8 cellular contexts compared by ENCODE assay signal in genomic region chr14:30874999-30875787, GRCh38. TPM values are rescaled to one million over a fixed set of nuclear protein-coding genes. Genes with fewer than 3 reads are reported as not detected.
A peak's percentile ranks its signal among the peaks of the same experiment; 100 is the strongest.
DNase-seq lines count a peak whose midpoint lies in the region; ATAC-seq, FAIRE-seq and TF ChIP-seq lines count a peak whose summit lies in the region.

No MANE protein-coding gene starts in this region.

- peak; percentile 39 for ATAC-seq in GM21528 (IDR thresholded peaks at IDR 0.05; ENCODE audit: low FRiP score, unreplicated experiment)
- ATAC-seq in activated naive CD4-positive, alpha-beta T cell treated with anti-CD3 and anti-CD28 coated beads, Interleukin-2, amount 50 U/mL, for 72 hours, result peak; percentile 27 to 38

- H3K4me1 ChIP-seq in HUES48 (ENCODE audit: control insufficient read depth, insufficient read depth, low read length) (peaks cover 31% of the 10 kb centered on the region), iPS-15b (ENCODE audit: control insufficient read depth, insufficient read depth, low read length) (peaks cover 13% of the 10 kb centered on the region), smooth muscle cell (ENCODE audit: low read depth) (peaks cover 4% of the 10 kb centered on the region)

- H3K9me3 ChIP-seq in HUES48 (ENCODE audit: control insufficient read depth, insufficient read depth, low read length), result no peaks in the 10 kb centered on the region
- H3K9me3 ChIP-seq in iPS-15b (ENCODE audit: control insufficient read depth, insufficient read depth, low read length), result no peaks in the 10 kb centered on the region
- no peaks in the 10 kb centered on the region for H3K9me3 ChIP-seq in smooth muscle cell (replicated peaks; ENCODE audit: low read depth)

- H3K27me3 ChIP-seq in HUES48 (ENCODE audit: control insufficient read depth, insufficient read depth, low read length) (peaks cover 45% of the 10 kb centered on the region), iPS-15b (ENCODE audit: control insufficient read depth, insufficient read depth, low read length) (peaks cover 41% of the 10 kb centered on the region), smooth muscle cell (ENCODE audit: low read depth) (peaks cover 67% of the 10 kb centered on the region)

- peak; percentile 46 for DNase-seq in GM10248 (ENCODE audit: extremely low spot score)
- DNase-seq in activated naive CD4-positive, alpha-beta T cell treated with anti-CD3 and anti-CD28 coated beads, Interleukin-2, amount 50 U/mL, for 72 hours (ENCODE audit: low spot score in 2 of 2), result peak in 1 of 2 donors; percentile 12
- DNase-seq in smooth muscle cell (lab: John Stamatoyannopoulos, UW; ENCODE audit: unreplicated experiment), result no peak
- no peak for DNase-seq in SKM-1 treated with dmso at 0.1 percent for 144 hours (lab: John Stamatoyannopoulos, UW; ENCODE audit: unreplicated experiment)
- DNase-seq in D721Med (ENCODE audit: insufficient read length, low spot score), result no peak

- H3K36me3 Mint-ChIP-seq in activated naive CD4-positive, alpha-beta T cell treated with anti-CD3 and anti-CD28 coated beads, Interleukin-2, amount 50 U/mL, for 72 hours, result peaks cover 0 to 9% of the 10 kb centered on the region in 2 donors

- H2AFZ ChIP-seq in smooth muscle cell (ENCODE audit: low read depth), result no peak overlapping the region

- 3% methylated on average over 43 of the region's 48 CpGs for WGBS in smooth muscle cell (ENCODE audit: low lambda C conversion rate)

- no peaks in the 10 kb centered on the region for H4K20me1 ChIP-seq in smooth muscle cell (ENCODE audit: low read depth)

- H3K36me3 ChIP-seq in HUES48 (ENCODE audit: control insufficient read depth, insufficient read depth, low read length) (peaks cover 24% of the 10 kb centered on the region), iPS-15b (ENCODE audit: control insufficient read depth, insufficient read depth, low read length) (no peaks in the 10 kb centered on the region), smooth muscle cell (ENCODE audit: low read depth) (no peaks in the 10 kb centered on the region)

- H3K9me3 Mint-ChIP-seq in activated naive CD4-positive, alpha-beta T cell treated with anti-CD3 and anti-CD28 coated beads, Interleukin-2, amount 50 U/mL, for 72 hours, result no peaks in the 10 kb centered on the region

- POLR2A ChIA-PET in GM10248 (lab: Yijun Ruan, JAX), result no interaction called here

- peak overlapping the region; percentile 94 for H3K4me2 ChIP-seq in smooth muscle cell

- H3K4me3 ChIP-seq in HUES48 (ENCODE audit: low read depth, low read length), result peak overlapping the region; percentile 58
- H3K4me3 ChIP-seq in iPS-15b (ENCODE audit: low read depth, low read length), result peak overlapping the region; percentile 60
- peak overlapping the region; percentile 60 for H3K4me3 ChIP-seq in smooth muscle cell

- CTCF ChIA-PET in GM10248 (lab: Yijun Ruan, JAX), result interaction anchor here (1.7 to 3.4 kb wide), 5 partner anchors 11 to 29 kb away, joined by 4 to 19 read pairs (median 11); no protein-coding TSS in a partner anchor

- no peak overlapping the region for H3K27ac Mint-ChIP-seq in activated naive CD4-positive, alpha-beta T cell treated with anti-CD3 and anti-CD28 coated beads, Interleukin-2, amount 50 U/mL, for 72 hours

- no peaks in the 10 kb centered on the region for H3K79me2 ChIP-seq in smooth muscle cell (ENCODE audit: low read depth)

- H3K27ac ChIP-seq in HUES48 (ENCODE audit: low read depth, low read length), result no peak overlapping the region
- H3K27ac ChIP-seq in smooth muscle cell (ENCODE audit: low read depth), result no peak overlapping the region

- no peak for FAIRE-seq in D721Med (lab: Jason Lieb, UNC)

- TF ChIP-seq CTCF in GM10248 (IDR thresholded peaks at IDR 0.05; ENCODE audit: control extremely low read depth, extremely low read depth, low read depth, missing control alignments) (no peak), smooth muscle cell (IDR thresholded peaks at IDR 0.05; ENCODE audit: borderline replicate concordance, insufficient read depth, poor library complexity, severe bottlenecking) (no peak), D721Med (IDR thresholded peaks at IDR 0.05; ENCODE audit: insufficient read depth, missing control alignments) (no peak)

- H3F3A ChIP-seq in smooth muscle cell (ENCODE audit: low read depth), result no peaks in the 10 kb centered on the region

- H3K9ac ChIP-seq in HUES48 (ENCODE audit: low read depth, low read length) (peak overlapping the region; percentile 49), iPS-15b (ENCODE audit: low read depth, low read length) (peak overlapping the region; percentile 67), smooth muscle cell (ENCODE audit: low read depth) (no peak overlapping the region)

RNA-seq across cellular contexts. Expression of gene COCH, which starts 0.8 kb away (rescaled TPM):
- 1 to 10 TPM in 1 of 2 donors, under 1 TPM in 1; 0.57 to 1.4 TPM for total RNA-seq in activated naive CD4-positive, alpha-beta T cell treated with anti-CD3 and anti-CD28 coated beads, Interleukin-2, amount 50 U/mL, for 72 hours
- total RNA-seq in smooth muscle cell, result 0.09 and 0.13 TPM in 2 replicates
- polyA plus RNA-seq in smooth muscle cell, result 0.78 and 1.0 TPM in 2 replicates
